14 cellular contexts compared by ENCODE assay signal in the genomic region with DNA sequence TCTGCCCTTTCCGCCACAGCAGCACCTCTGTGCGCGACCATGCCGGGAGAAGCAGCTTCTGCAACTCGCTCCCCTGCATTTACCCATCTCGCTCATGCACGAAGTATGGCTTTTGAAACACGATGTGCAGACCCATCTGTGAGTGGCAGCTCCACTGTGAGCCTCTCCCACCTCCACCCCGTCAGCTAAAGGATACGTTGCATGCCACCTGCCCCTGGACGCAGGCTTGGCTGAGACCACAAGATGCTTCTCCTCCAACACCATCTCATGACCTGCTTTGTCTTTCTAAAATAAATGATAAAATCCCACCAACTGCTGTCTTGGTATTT.
DNase-seq lines count a peak whose midpoint lies in the region; ATAC-seq and FAIRE-seq lines count a peak whose summit lies in the region.
"Had no signal": no experiment of that assay in that cellular context is flagged by ENCODE, and none has a peak within 500 bp of the region (broad histone marks: within the 10 kb centered on the region; RNA-seq: fewer than 3 reads in every experiment).

No MANE protein-coding gene starts in this region.

- H4K20me1 ChIP-seq in BLaER1 treated with 17β-estradiol and CSF1 and Interleukin-3, amounts not matched to agents 10 nM and 100 nM, result peaks cover 99 to 100% (median 100%) of the 10 kb centered on the region in 11 experiments
- no peaks in the 10 kb centered on the region; the same call in 1 of the 2 replicates for H4K20me1 ChIP-seq in GM23248 (ENCODE audit: insufficient read depth)

- in situ Hi-C loops in GM23248 (cut with MboI), result no loop called here

- peak overlapping the region; percentile 85 for H3K27ac Mint-ChIP-seq in activated naive CD8-positive, alpha-beta T cell treated with anti-CD3 and anti-CD28 coated beads, Interleukin-2, amount 10 ng/mL, durations not matched to agents 7 days and 5 days
- peak overlapping the region in 9 of 10 donors; percentile 29 to 98 (median 91) for H3K27ac Mint-ChIP-seq in naive thymus-derived CD8-positive, alpha-beta T cell

- H3K9me2 ChIP-seq in GM23248 (ENCODE audit: insufficient read depth), result no peaks in the 10 kb centered on the region

- H3K4me2 ChIP-seq in BLaER1 treated with 17β-estradiol and CSF1 and Interleukin-3, amounts not matched to agents 10 nM and 100 nM, result peak overlapping the region; percentile 77 to 98 (median 94)
- peak overlapping the region; percentile 86 for H3K4me2 ChIP-seq in GM23248 (ENCODE audit: unreplicated experiment)

- no peaks in the 10 kb centered on the region for H3K27me3 ChIP-seq in BLaER1 treated with 17β-estradiol and CSF1 and Interleukin-3, amounts not matched to agents 10 nM and 100 nM
- H3K27me3 ChIP-seq in GM23248 (replicated peaks; ENCODE audit: insufficient read depth), result no peaks in the 10 kb centered on the region
- H3K27me3 ChIP-seq: SJCRH30, suprapubic skin had no signal

- WGBS in GM23248 (ENCODE audit: low coverage in 1 of 2, low lambda C conversion rate in 2 of 2, missing lambda C conversion rate in 2 of 2), 2 experiments, result 88 to 93% methylated on average over 11 of the region's 11 CpGs

- no peaks in the 10 kb centered on the region for H3K9me3 Mint-ChIP-seq in activated naive CD8-positive, alpha-beta T cell treated with anti-CD3 and anti-CD28 coated beads, Interleukin-2, amount 10 ng/mL, durations not matched to agents 7 days and 5 days
- H3K9me3 Mint-ChIP-seq in naive thymus-derived CD8-positive, alpha-beta T cell, result no peaks in the 10 kb centered on the region
- H3K9me3 Mint-ChIP-seq: activated B cell treated with CpG ODN at 0.5 μM for 24 hours had no signal

- H3K27ac ChIP-seq in BLaER1 treated with 17β-estradiol and CSF1 and Interleukin-3, amounts not matched to agents 10 nM and 100 nM, result peak overlapping the region in 1 of 11 experiments; percentile 47; a peak in 1 of 22 replicates
- H3K27ac ChIP-seq in GM23248, result peak overlapping the region; percentile 94
- H3K27ac ChIP-seq: SJCRH30, suprapubic skin had no signal

- H3K4me3 ChIP-seq in BLaER1 treated with 17β-estradiol and CSF1 and Interleukin-3, amounts not matched to agents 10 nM and 100 nM, result no peak overlapping the region
- H3K4me3 ChIP-seq in GM23248, result no peak overlapping the region
- H3K4me3 ChIP-seq: SJCRH30, suprapubic skin had no signal

- peaks cover 83 to 100% (median 98%) of the 10 kb centered on the region in 10 experiments for H3K4me1 ChIP-seq in BLaER1 treated with 17β-estradiol and CSF1 and Interleukin-3, amounts not matched to agents 10 nM and 100 nM
- peaks cover 67% of the 10 kb centered on the region for H3K4me1 ChIP-seq in GM23248 (ENCODE audit: insufficient read depth)

- peaks cover 100% of the 10 kb centered on the region for H3K79me2 ChIP-seq in GM23248 (ENCODE audit: insufficient read depth)

- H3K9me3 ChIP-seq in BLaER1 treated with 17β-estradiol and CSF1 and Interleukin-3, amounts not matched to agents 10 nM and 100 nM (replicated peaks in 1 of 11), result no peaks in the 10 kb centered on the region
- no peaks in the 10 kb centered on the region for H3K9me3 ChIP-seq in GM23248 (ENCODE audit: low read depth)
- H3K9me3 ChIP-seq: SJCRH30, suprapubic skin had no signal

- FAIRE-seq in frontal cortex (lab: Jason Lieb, UNC), result no peak

- H3K4me1 Mint-ChIP-seq in activated naive CD8-positive, alpha-beta T cell treated with anti-CD3 and anti-CD28 coated beads, Interleukin-2, amount 10 ng/mL, durations not matched to agents 7 days and 5 days, result peaks cover 82% of the 10 kb centered on the region
- peaks cover 53 to 97% (median 96%) of the 10 kb centered on the region in 4 donors for H3K4me1 Mint-ChIP-seq in naive thymus-derived CD8-positive, alpha-beta T cell

- peak overlapping the region; percentile 54 for H3K4me3 Mint-ChIP-seq in activated naive CD8-positive, alpha-beta T cell treated with anti-CD3 and anti-CD28 coated beads, Interleukin-2, amount 10 ng/mL, durations not matched to agents 7 days and 5 days
- peak overlapping the region; percentile 12 to 88 (median 73) for H3K4me3 Mint-ChIP-seq in naive thymus-derived CD8-positive, alpha-beta T cell
- H3K4me3 Mint-ChIP-seq: activated B cell treated with CpG ODN at 0.5 μM for 24 hours had no signal

- ATAC-seq in activated naive CD8-positive, alpha-beta T cell treated with anti-CD3 and anti-CD28 coated beads, Interleukin-2, amount 10 ng/mL, durations not matched to agents 7 days and 5 days (ENCODE audit: low read depth), result no peak
- ATAC-seq in naive thymus-derived CD8-positive, alpha-beta T cell, result no peak

- peaks cover 52% of the 10 kb centered on the region for H3F3A ChIP-seq in GM23248 (ENCODE audit: insufficient read depth)

- no peaks in the 10 kb centered on the region for H3K27me3 Mint-ChIP-seq in activated naive CD8-positive, alpha-beta T cell treated with anti-CD3 and anti-CD28 coated beads, Interleukin-2, amount 10 ng/mL, durations not matched to agents 7 days and 5 days
- H3K27me3 Mint-ChIP-seq in naive thymus-derived CD8-positive, alpha-beta T cell, result no peaks in the 10 kb centered on the region
- H3K27me3 Mint-ChIP-seq: activated B cell treated with CpG ODN at 0.5 μM for 24 hours had no signal

- H2AFZ ChIP-seq in GM23248, result no peak overlapping the region

- peaks cover 18% of the 10 kb centered on the region for H3K36me3 Mint-ChIP-seq in activated naive CD8-positive, alpha-beta T cell treated with anti-CD3 and anti-CD28 coated beads, Interleukin-2, amount 10 ng/mL, durations not matched to agents 7 days and 5 days
- peaks cover 0 to 4% (median 0%) of the 10 kb centered on the region in 3 donors for H3K36me3 Mint-ChIP-seq in naive thymus-derived CD8-positive, alpha-beta T cell

- no peak for DNase-seq in GM23248
- DNase-seq in activated naive CD8-positive, alpha-beta T cell treated with anti-CD3 and anti-CD28 coated beads, Interleukin-2, amount 10 ng/mL, durations not matched to agents 7 days and 5 days, result no peak
- no peak for DNase-seq in naive thymus-derived CD8-positive, alpha-beta T cell
- no peak for DNase-seq in NCI-H1930 (lab: John Stamatoyannopoulos, UW)
- DNase-seq in frontal cortex (ENCODE audit: low spot score in 2 of 2), result no peak
- DNase-seq in GOT3 (lab: John Stamatoyannopoulos, UW), result no peak
- DNase-seq: activated B cell treated with CpG ODN at 0.5 μM for 24 hours, activated gamma-delta T cell treated with Interleukin-2 at 50 U/mL for 16 hours, foreskin fibroblast, islet precursor cell, NCI-H187, SJCRH30 had no signal

- POLR2A ChIA-PET in activated naive CD8-positive, alpha-beta T cell treated with anti-CD3 and anti-CD28 coated beads, Interleukin-2, amount 10 ng/mL, durations not matched to agents 7 days and 5 days (lab: Charles Lee), result no interaction called here
- POLR2A ChIA-PET in naive thymus-derived CD8-positive, alpha-beta T cell (lab: Charles Lee), result no interaction called here

- H3K9ac ChIP-seq in BLaER1 treated with 17β-estradiol and CSF1 and Interleukin-3, amounts not matched to agents 10 nM and 100 nM, result peak overlapping the region in 7 of 11 experiments; percentile 1 to 70 (median 28); a peak in 4 of 22 replicates
- 0 out of 2 replicates have a peak overlapping the region, but pooled peaks have one; percentile 77 for H3K9ac ChIP-seq in GM23248

- peaks cover 16 to 60% (median 48%) of the 10 kb centered on the region in 11 experiments for H3K36me3 ChIP-seq in BLaER1 treated with 17β-estradiol and CSF1 and Interleukin-3, amounts not matched to agents 10 nM and 100 nM
- no peaks in the 10 kb centered on the region for H3K36me3 ChIP-seq in GM23248 (ENCODE audit: low read depth)
- H3K36me3 ChIP-seq: suprapubic skin had no signal
